1 cellular context compared by ENCODE assay signal in the genomic region with DNA sequence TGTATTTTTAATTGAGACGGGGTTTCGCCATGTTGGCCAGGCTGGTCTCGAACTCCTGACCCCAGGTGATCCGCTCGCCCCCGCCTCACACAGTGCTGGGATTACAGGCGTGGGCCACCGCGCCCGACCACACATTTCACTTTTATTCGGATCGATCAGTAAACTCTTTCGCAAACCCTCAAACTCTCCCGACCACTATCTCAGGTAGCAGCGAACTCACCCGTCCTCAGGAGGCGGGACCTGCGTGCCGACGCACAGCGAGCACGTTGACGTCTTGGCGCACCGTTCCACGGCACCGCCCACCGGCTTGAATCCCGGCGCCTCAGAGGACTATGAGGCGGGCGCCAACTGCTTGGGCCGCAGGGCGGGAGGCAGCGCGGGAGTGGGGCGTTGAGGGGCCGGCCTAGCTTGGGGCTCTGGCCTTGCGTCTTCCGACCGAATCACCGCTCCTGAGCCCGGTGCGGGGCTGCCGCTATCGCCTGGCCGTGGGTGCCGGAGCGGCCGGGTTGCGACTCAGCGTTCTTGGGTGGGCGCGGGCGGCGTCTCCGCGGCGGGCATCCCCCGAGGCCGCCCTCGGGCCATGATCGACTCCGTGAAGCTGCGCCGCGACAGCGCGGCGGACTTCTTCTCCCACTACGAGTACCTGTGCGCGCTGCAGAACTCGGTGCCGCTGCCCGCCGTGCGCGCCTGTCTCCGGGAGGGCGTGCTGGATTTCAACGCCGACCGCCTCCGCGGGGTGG.
TF ChIP-seq lines count a peak whose summit lies in the region.

A gene with protein sequence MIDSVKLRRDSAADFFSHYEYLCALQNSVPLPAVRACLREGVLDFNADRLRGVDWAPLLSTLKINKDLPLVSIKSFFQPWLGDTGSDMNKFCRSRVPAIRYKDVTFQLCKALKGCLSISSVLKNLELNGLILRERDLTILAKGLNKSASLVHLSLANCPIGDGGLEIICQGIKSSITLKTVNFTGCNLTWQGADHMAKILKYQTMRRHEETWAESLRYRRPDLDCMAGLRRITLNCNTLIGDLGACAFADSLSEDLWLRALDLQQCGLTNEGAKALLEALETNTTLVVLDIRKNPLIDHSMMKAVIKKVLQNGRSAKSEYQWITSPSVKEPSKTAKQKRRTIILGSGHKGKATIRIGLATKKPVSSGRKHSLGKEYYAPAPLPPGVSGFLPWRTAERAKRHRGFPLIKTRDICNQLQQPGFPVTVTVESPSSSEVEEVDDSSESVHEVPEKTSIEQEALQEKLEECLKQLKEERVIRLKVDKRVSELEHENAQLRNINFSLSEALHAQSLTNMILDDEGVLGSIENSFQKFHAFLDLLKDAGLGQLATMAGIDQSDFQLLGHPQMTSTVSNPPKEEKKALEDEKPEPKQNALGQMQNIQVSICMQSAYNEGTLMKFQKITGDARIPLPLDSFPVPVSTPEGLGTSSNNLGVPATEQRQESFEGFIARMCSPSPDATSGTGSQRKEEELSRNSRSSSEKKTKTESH (plus strand): TSS at position 305 of the 740 bp plus-strand sequence. CDS start 276 bp downstream, at position 581.

TF ChIP-seq in HEK293, 187 proteins besides CTCF, POLR2A, EP300 and RAD21 (continued from another document and continues in another):
- TF ChIP-seq WT1 (tag by site-specific recombination; IDR thresholded peaks at IDR 0.05), result no peak; the same call in 1 of the 2 replicates
- TF ChIP-seq, protein P1, sequence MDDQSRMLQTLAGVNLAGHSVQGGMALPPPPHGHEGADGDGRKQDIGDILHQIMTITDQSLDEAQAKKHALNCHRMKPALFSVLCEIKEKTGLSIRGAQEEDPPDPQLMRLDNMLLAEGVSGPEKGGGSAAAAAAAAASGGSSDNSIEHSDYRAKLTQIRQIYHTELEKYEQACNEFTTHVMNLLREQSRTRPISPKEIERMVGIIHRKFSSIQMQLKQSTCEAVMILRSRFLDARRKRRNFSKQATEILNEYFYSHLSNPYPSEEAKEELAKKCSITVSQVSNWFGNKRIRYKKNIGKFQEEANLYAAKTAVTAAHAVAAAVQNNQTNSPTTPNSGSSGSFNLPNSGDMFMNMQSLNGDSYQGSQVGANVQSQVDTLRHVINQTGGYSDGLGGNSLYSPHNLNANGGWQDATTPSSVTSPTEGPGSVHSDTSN (CRISPR knock-in tag; IDR thresholded peaks at IDR 0.05), result peak; percentile 84
- TF ChIP-seq, protein P2, sequence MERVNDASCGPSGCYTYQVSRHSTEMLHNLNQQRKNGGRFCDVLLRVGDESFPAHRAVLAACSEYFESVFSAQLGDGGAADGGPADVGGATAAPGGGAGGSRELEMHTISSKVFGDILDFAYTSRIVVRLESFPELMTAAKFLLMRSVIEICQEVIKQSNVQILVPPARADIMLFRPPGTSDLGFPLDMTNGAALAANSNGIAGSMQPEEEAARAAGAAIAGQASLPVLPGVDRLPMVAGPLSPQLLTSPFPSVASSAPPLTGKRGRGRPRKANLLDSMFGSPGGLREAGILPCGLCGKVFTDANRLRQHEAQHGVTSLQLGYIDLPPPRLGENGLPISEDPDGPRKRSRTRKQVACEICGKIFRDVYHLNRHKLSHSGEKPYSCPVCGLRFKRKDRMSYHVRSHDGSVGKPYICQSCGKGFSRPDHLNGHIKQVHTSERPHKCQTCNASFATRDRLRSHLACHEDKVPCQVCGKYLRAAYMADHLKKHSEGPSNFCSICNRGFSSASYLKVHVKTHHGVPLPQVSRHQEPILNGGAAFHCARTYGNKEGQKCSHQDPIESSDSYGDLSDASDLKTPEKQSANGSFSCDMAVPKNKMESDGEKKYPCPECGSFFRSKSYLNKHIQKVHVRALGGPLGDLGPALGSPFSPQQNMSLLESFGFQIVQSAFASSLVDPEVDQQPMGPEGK (tag by site-specific recombination; IDR thresholded peaks at IDR 0.05), result peak; percentile 55
- TF ChIP-seq, protein P3, sequence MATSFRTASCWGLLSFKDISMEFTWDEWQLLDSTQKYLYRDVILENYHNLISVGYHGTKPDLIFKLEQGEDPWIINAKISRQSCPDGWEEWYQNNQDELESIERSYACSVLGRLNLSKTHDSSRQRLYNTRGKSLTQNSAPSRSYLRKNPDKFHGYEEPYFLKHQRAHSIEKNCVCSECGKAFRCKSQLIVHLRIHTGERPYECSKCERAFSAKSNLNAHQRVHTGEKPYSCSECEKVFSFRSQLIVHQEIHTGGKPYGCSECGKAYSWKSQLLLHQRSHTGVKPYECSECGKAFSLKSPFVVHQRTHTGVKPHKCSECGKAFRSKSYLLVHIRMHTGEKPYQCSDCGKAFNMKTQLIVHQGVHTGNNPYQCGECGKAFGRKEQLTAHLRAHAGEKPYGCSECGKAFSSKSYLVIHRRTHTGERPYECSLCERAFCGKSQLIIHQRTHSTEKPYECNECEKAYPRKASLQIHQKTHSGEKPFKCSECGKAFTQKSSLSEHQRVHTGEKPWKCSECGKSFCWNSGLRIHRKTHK (tag by site-specific recombination; IDR thresholded peaks at IDR 0.05), result no peak
- TF ChIP-seq ZNF548 (tag by site-specific recombination; IDR thresholded peaks at IDR 0.05), result no peak
- TF ChIP-seq ZIC2 (tag by site-specific recombination; IDR thresholded peaks at IDR 0.05), result peak; percentile 7; the same call in 1 of the 2 replicates
- TF ChIP-seq ZNF211 (tag by site-specific recombination; IDR thresholded peaks at IDR 0.05; ENCODE audit: low read depth), result no peak
- TF ChIP-seq, protein P4, sequence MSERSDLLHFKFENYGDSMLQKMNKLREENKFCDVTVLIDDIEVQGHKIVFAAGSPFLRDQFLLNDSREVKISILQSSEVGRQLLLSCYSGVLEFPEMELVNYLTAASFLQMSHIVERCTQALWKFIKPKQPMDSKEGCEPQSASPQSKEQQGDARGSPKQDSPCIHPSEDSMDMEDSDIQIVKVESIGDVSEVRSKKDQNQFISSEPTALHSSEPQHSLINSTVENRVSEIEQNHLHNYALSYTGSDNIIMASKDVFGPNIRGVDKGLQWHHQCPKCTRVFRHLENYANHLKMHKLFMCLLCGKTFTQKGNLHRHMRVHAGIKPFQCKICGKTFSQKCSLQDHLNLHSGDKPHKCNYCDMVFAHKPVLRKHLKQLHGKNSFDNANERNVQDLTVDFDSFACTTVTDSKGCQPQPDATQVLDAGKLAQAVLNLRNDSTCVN (tag by site-specific recombination; optimal IDR thresholded peaks at IDR 0.05), result peak; percentile 91
- no peak for TF ChIP-seq SCRT2 (tag by site-specific recombination; IDR thresholded peaks at IDR 0.05)
- peak; percentile 53 for TF ChIP-seq EGR2 (tag by site-specific recombination; IDR thresholded peaks at IDR 0.05; ENCODE audit: low read depth)
- peak; percentile 49; the same call in 1 of the 2 replicates for TF ChIP-seq GLIS1 (tag by site-specific recombination; IDR thresholded peaks at IDR 0.05)
- TF ChIP-seq ZFHX2 (tag by site-specific recombination; conservative IDR thresholded peaks at IDR 0.05), result peak; percentile 78
- TF ChIP-seq ZNF514 (tag by site-specific recombination; IDR thresholded peaks at IDR 0.05), result no peak
- peak; percentile 77 for TF ChIP-seq ZBTB17 (tag by site-specific recombination; IDR thresholded peaks at IDR 0.05)
- peak; percentile 94 for TF ChIP-seq PRDM1 (tag by site-specific recombination; IDR thresholded peaks at IDR 0.05)
- TF ChIP-seq ZNF24 (tag by site-specific recombination; IDR thresholded peaks at IDR 0.05), result 0 out of 2 replicates have a peak, but pooled peaks have one; percentile 32
- TF ChIP-seq, protein P5, sequence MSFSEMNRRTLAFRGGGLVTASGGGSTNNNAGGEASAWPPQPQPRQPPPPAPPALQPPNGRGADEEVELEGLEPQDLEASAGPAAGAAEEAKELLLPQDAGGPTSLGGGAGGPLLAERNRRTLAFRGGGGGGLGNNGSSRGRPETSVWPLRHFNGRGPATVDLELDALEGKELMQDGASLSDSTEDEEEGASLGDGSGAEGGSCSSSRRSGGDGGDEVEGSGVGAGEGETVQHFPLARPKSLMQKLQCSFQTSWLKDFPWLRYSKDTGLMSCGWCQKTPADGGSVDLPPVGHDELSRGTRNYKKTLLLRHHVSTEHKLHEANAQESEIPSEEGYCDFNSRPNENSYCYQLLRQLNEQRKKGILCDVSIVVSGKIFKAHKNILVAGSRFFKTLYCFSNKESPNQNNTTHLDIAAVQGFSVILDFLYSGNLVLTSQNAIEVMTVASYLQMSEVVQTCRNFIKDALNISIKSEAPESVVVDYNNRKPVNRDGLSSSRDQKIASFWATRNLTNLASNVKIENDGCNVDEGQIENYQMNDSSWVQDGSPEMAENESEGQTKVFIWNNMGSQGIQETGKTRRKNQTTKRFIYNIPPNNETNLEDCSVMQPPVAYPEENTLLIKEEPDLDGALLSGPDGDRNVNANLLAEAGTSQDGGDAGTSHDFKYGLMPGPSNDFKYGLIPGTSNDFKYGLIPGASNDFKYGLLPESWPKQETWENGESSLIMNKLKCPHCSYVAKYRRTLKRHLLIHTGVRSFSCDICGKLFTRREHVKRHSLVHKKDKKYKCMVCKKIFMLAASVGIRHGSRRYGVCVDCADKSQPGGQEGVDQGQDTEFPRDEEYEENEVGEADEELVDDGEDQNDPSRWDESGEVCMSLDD (tag by site-specific recombination; IDR thresholded peaks at IDR 0.05), result peak; percentile 42; the same call in 1 of the 2 replicates
- no peak for TF ChIP-seq ZNF239 (tag by site-specific recombination; IDR thresholded peaks at IDR 0.05)
- no peak for TF ChIP-seq ZNF624 (tag by site-specific recombination; IDR thresholded peaks at IDR 0.05)
- TF ChIP-seq, protein P6, sequence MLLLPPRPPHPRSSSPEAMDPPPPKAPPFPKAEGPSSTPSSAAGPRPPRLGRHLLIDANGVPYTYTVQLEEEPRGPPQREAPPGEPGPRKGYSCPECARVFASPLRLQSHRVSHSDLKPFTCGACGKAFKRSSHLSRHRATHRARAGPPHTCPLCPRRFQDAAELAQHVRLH (tag by site-specific recombination; IDR thresholded peaks at IDR 0.05), result no peak
- no peak for TF ChIP-seq ZNF133 (tag by site-specific recombination; IDR thresholded peaks at IDR 0.05)
- no peak for TF ChIP-seq ZNF768 (tag by site-specific recombination; IDR thresholded peaks at IDR 0.05)
- TF ChIP-seq, protein P7, sequence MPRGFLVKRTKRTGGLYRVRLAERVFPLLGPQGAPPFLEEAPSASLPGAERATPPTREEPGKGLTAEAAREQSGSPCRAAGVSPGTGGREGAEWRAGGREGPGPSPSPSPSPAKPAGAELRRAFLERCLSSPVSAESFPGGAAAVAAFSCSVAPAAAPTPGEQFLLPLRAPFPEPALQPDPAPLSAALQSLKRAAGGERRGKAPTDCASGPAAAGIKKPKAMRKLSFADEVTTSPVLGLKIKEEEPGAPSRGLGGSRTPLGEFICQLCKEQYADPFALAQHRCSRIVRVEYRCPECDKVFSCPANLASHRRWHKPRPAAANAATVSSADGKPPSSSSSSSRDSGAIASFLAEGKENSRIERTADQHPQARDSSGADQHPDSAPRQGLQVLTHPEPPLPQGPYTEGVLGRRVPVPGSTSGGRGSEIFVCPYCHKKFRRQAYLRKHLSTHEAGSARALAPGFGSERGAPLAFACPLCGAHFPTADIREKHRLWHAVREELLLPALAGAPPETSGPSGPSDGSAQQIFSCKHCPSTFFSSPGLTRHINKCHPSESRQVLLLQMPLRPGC (tag by site-specific recombination; IDR thresholded peaks at IDR 0.05), result peak; percentile 76
- TF ChIP-seq YY2 (tag by site-specific recombination; IDR thresholded peaks at IDR 0.05), result no peak
- TF ChIP-seq KLF9 (tag by site-specific recombination; IDR thresholded peaks at IDR 0.05; ENCODE audit: low read depth), result peak; percentile 78
- TF ChIP-seq SP2 (tag by site-specific recombination; IDR thresholded peaks at IDR 0.05), result peak; percentile 96
- TF ChIP-seq, protein P8, sequence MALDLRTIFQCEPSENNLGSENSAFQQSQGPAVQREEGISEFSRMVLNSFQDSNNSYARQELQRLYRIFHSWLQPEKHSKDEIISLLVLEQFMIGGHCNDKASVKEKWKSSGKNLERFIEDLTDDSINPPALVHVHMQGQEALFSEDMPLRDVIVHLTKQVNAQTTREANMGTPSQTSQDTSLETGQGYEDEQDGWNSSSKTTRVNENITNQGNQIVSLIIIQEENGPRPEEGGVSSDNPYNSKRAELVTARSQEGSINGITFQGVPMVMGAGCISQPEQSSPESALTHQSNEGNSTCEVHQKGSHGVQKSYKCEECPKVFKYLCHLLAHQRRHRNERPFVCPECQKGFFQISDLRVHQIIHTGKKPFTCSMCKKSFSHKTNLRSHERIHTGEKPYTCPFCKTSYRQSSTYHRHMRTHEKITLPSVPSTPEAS (tag by site-specific recombination; IDR thresholded peaks at IDR 0.05), result no peak
- TF ChIP-seq ZEB2 (tag by site-specific recombination; IDR thresholded peaks at IDR 0.05), result peak; percentile 71
- TF ChIP-seq ZNF561 (tag by site-specific recombination; IDR thresholded peaks at IDR 0.05; ENCODE audit: borderline replicate concordance), result peak; percentile 49; the same call in 1 of the 2 replicates
- TF ChIP-seq, protein P9, sequence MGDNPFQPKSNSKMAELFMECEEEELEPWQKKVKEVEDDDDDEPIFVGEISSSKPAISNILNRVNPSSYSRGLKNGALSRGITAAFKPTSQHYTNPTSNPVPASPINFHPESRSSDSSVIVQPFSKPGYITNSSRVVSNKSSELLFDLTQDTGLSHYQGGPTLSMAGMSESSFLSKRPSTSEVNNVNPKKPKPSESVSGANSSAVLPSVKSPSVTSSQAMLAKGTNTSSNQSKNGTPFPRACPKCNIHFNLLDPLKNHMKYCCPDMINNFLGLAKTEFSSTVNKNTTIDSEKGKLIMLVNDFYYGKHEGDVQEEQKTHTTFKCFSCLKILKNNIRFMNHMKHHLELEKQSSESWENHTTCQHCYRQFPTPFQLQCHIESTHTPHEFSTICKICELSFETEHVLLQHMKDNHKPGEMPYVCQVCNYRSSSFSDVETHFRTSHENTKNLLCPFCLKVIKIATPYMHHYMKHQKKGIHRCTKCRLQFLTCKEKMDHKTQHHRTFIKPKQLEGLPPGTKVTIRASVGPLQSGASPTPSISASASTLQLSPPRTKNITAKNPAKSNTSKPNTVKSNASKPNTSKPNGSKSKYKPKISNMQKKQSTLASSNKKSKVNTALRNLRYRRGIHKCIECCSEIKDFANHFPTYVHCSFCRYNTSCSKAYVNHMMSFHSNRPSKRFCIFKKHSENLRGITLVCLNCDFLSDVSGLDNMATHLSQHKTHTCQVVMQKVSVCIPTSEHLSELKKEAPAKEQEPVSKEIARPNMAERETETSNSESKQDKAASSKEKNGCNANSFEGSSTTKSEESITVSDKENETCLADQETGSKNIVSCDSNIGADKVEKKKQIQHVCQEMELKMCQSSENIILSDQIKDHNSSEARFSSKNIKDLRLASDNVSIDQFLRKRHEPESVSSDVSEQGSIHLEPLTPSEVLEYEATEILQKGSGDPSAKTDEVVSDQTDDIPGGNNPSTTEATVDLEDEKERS (tag by site-specific recombination; IDR thresholded peaks at IDR 0.05), result no peak
- peak; percentile 57; the same call in 1 of the 2 replicates for TF ChIP-seq ZNF501 (tag by site-specific recombination; IDR thresholded peaks at IDR 0.05)
- TF ChIP-seq ZNF777 (tag by site-specific recombination; IDR thresholded peaks at IDR 0.05; ENCODE audit: borderline replicate concordance), result no peak
- TF ChIP-seq OVOL3 (tag by site-specific recombination; IDR thresholded peaks at IDR 0.05), result 0 out of 2 replicates have a peak, but pooled peaks have one; percentile 11
- TF ChIP-seq SP7 (tag by site-specific recombination; IDR thresholded peaks at IDR 0.05), result peak; percentile 65; the same call in 1 of the 2 replicates
- TF ChIP-seq ZNF335 (tag by site-specific recombination; conservative IDR thresholded peaks at IDR 0.05), result peak; percentile 95
- no peak for TF ChIP-seq ZNF837 (tag by site-specific recombination; IDR thresholded peaks at IDR 0.05)
- peak; percentile 34; the same call in 1 of the 2 replicates for TF ChIP-seq KLF16 (tag by site-specific recombination; IDR thresholded peaks at IDR 0.05)
- peak; percentile 63; the same call in 1 of the 2 replicates for TF ChIP-seq ZBTB20 (tag by site-specific recombination; IDR thresholded peaks at IDR 0.05)
- TF ChIP-seq BCL11A (tag by site-specific recombination; IDR thresholded peaks at IDR 0.05; ENCODE audit: low read depth), result no peak
